In genomic region chr15:70099966-70100494, GRCh38 we compare ENCODE assay signal across 8 cellular contexts. TPM values are rescaled to one million over a fixed set of nuclear protein-coding genes. Genes with fewer than 3 reads are reported as not detected.
DNase-seq lines count a peak whose midpoint lies in the region; ATAC-seq and TF ChIP-seq lines count a peak whose summit lies in the region.

No MANE protein-coding gene starts in this region.

- H3K36me3 ChIP-seq in HEK293 (ENCODE audit: control insufficient read depth in 2 of 2, insufficient read depth in 1 of 2, low read length in 2 of 2) (peaks cover 0 to 6% of the 10 kb centered on the region in 2 experiments; a peak in 1 of 3 replicates), WERI-Rb-1 (peaks cover 11% of the 10 kb centered on the region), gastroesophageal sphincter (no peaks in the 10 kb centered on the region), spleen (no peaks in the 10 kb centered on the region)

- TF ChIP-seq CTCF in AG04449 (IDR thresholded peaks at IDR 0.05; ENCODE audit: insufficient read depth, low read length, missing control alignments) (no peak), HEK293 (tag by site-specific recombination; IDR thresholded peaks at IDR 0.05) (no peak), WERI-Rb-1 (IDR thresholded peaks at IDR 0.05; ENCODE audit: low read depth, low read length) (no peak), gastroesophageal sphincter (IDR thresholded peaks at IDR 0.05) (no peak), spleen (IDR thresholded peaks at IDR 0.05 in 8 of 11, conservative IDR thresholded peaks at IDR 0.05 in 3 of 11) (no peak)

- DNase-seq in AG04449 (ENCODE audit: low read depth, low spot score) = no peak
- DNase-seq in WERI-Rb-1 = no peak
- no peak for DNase-seq in spleen
- no peak for DNase-seq in ecto neural progenitor cell (ENCODE audit: low spot score)
- DNase-seq in epidermal melanocyte (ENCODE audit: insufficient read length, low spot score) = no peak
- DNase-seq in GF-D8 (lab: John Stamatoyannopoulos, UW) = no peak

- no peaks in the 10 kb centered on the region for H3K27me3 ChIP-seq in WERI-Rb-1 (ENCODE audit: insufficient read depth, low read depth, severe bottlenecking)
- H3K27me3 ChIP-seq in gastroesophageal sphincter = no peaks in the 10 kb centered on the region
- peaks cover 0 to 25% (median 0%) of the 10 kb centered on the region in 7 donors for H3K27me3 ChIP-seq in spleen (replicated peaks in 1 of 7)

- WGBS in gastroesophageal sphincter (ENCODE audit: low coverage in 1 of 2), 2 donors = 2% methylated on average over 6 to 8 of the region's 17 CpGs
- WGBS in spleen, 5 donors = 0 to 2% (median 1%) methylated on average over 16 to 17 of the region's 17 CpGs

- peaks cover 20% of the 10 kb centered on the region for H3K4me1 ChIP-seq in HEK293 (ENCODE audit: control insufficient read depth, insufficient read depth, low read length)
- H3K4me1 ChIP-seq in gastroesophageal sphincter = peaks cover 0 to 55% (median 33%) of the 10 kb centered on the region in 3 donors
- H3K4me1 ChIP-seq in spleen = peaks cover 21 to 82% (median 62%) of the 10 kb centered on the region in 6 donors

- TF ChIP-seq POLR2A in gastroesophageal sphincter (IDR thresholded peaks at IDR 0.05) (no peak), spleen (IDR thresholded peaks at IDR 0.05) (no peak)

- ATAC-seq in gastroesophageal sphincter = no peak

- H3K9me3 ChIP-seq in HEK293 (ENCODE audit: control insufficient read depth, insufficient read depth, low read depth, low read length) (no peaks in the 10 kb centered on the region), WERI-Rb-1 (ENCODE audit: severe bottlenecking) (no peaks in the 10 kb centered on the region), gastroesophageal sphincter (no peaks in the 10 kb centered on the region), spleen (no peaks in the 10 kb centered on the region)

- H3K27ac ChIP-seq in HEK293 (ENCODE audit: extremely low read depth, low read depth, low read length) = peak overlapping the region; percentile 99
- peak overlapping the region; percentile 37 for H3K27ac ChIP-seq in WERI-Rb-1
- peak overlapping the region in 3 of 4 donors; percentile 79 to 97 (median 96) for H3K27ac ChIP-seq in gastroesophageal sphincter
- peak overlapping the region in 7 of 8 donors; percentile 73 to 99 (median 97) for H3K27ac ChIP-seq in spleen

- CTCF ChIA-PET in AG04449 (lab: Yijun Ruan, JAX) = interaction anchor here (1.7 to 2.8 kb wide), 3 partner anchors 11 to 388 kb away, joined by 8 to 22 read pairs (median 9); no protein-coding TSS in a partner anchor
- CTCF ChIA-PET in HEK293 (lab: Yijun Ruan, JAX) = interaction anchor here (0.5 to 3.0 kb wide), 12 partner anchors 11 to 637 kb away, joined by 3 to 13 read pairs (median 4); no protein-coding TSS in a partner anchor

- H3K4me3 ChIP-seq in AG04449 (ENCODE audit: low read depth, low read length) (peak overlapping the region; percentile 31), HEK293 (ENCODE audit: low read depth, low read length) (peak overlapping the region; percentile 32), WERI-Rb-1 (ENCODE audit: low read depth, low read length) (peak overlapping the region; percentile 56), gastroesophageal sphincter (peak overlapping the region; percentile 1 to 93), spleen (peak overlapping the region; percentile 3 to 96 (median 52))

- TF ChIP-seq EP300 in gastroesophageal sphincter (IDR thresholded peaks at IDR 0.05) = no peak

- POLR2A ChIA-PET in AG04449 (lab: Yijun Ruan, JAX) (interaction anchor here (0.6 to 2.2 kb wide), 10 partner anchors 11 to 637 kb away, joined by 3 to 9 read pairs (median 4); no protein-coding TSS in a partner anchor), HEK293 (lab: Yijun Ruan, JAX) (interaction anchor here (0.7 to 7.0 kb wide), 43 partner anchors 8 to 705 kb away, joined by 3 to 134 read pairs (median 4); no protein-coding TSS in a partner anchor)

- intact Hi-C loops in spleen (cut with DNase I; ENCODE audit: low total_unique reads) = loop anchor here (10.0 kb wide), 1 partner anchor 375 kb away; no protein-coding TSS in a partner anchor

TF ChIP-seq in HEK293, 187 proteins besides CTCF, POLR2A, EP300 and RAD21 (continues in another document):
- no peak for TF ChIP-seq PRDM4 (tag by site-specific recombination; IDR thresholded peaks at IDR 0.05)
- TF ChIP-seq ZNF18 (tag by site-specific recombination; IDR thresholded peaks at IDR 0.05) = peak; percentile 17; the same call in 1 of the 2 replicates
- no peak for TF ChIP-seq ZNF266 (tag by site-specific recombination; IDR thresholded peaks at IDR 0.05; ENCODE audit: low read depth)
- TF ChIP-seq ZNF184 (tag by site-specific recombination; IDR thresholded peaks at IDR 0.05) = no peak
- TF ChIP-seq ZNF280D (tag by site-specific recombination; IDR thresholded peaks at IDR 0.05) = no peak
- no peak for TF ChIP-seq ZNF404 (tag by site-specific recombination; IDR thresholded peaks at IDR 0.05)
- TF ChIP-seq ZNF239 (tag by site-specific recombination; IDR thresholded peaks at IDR 0.05) = no peak
- TF ChIP-seq ZNF624 (tag by site-specific recombination; IDR thresholded peaks at IDR 0.05) = no peak
- TF ChIP-seq GLI4 (tag by site-specific recombination; IDR thresholded peaks at IDR 0.05) = peak; percentile 79; the same call in 1 of the 2 replicates
- no peak; the same call in 1 of the 2 replicates for TF ChIP-seq INSM2 (tag by site-specific recombination; IDR thresholded peaks at IDR 0.05)
- TF ChIP-seq ZNF677 (tag by site-specific recombination; IDR thresholded peaks at IDR 0.05) = no peak

RNA-seq across cellular contexts. Expression of gene TLE3, which starts 2.3 kb away (rescaled TPM):
- total RNA-seq in gastroesophageal sphincter (10 to 100 TPM; 32.4 to 81.6 (median 62.6) TPM), spleen (100 to 1,000 TPM in 5 of 7 donors, 10 to 100 TPM in 2; 81.7 to 141 (median 121) TPM)
- polyA plus RNA-seq in spleen = 10 to 100 TPM; 23.7 to 41.0 (median 29.2) TPM

Comparison
In these comparisons a context has a peak if more than half of its experiments do, and no peak if none do; other contexts are left out.
1. H3K27ac ChIP-seq: peak in every context shown above with its lines; median percentile 99 in HEK293; 97 in spleen; 96 in gastroesophageal sphincter; 37 in WERI-Rb-1.